Comparison of ENCODE assay signal across 8 cellular contexts in genomic region chr2:61470965-61471904, GRCh38. TPM values are rescaled to one million over a fixed set of nuclear protein-coding genes. Genes with fewer than 3 reads are reported as not detected.
DNase-seq lines count a peak whose midpoint lies in the region; TF ChIP-seq lines count a peak whose summit lies in the region.

USP34 (minus strand) TSS chr2:61471087; CDS start chr2:61470692, 395 bp downstream.

- no peak for TF ChIP-seq RAD21 in SK-N-SH (IDR thresholded peaks at IDR 0.05; ENCODE audit: low read length)

- H3K9me3 ChIP-seq in SK-N-SH = no peaks in the 10 kb centered on the region

- peak within 1 kb of the TSS; percentile 53 for H2AFZ ChIP-seq in SK-N-SH (ENCODE audit: low read depth)

- TF ChIP-seq EP300 in SK-N-SH (IDR thresholded peaks at IDR 0.05; ENCODE audit: borderline replicate concordance in 1 of 2, low read depth in 1 of 2, low read length in 1 of 2) = peak in 1 of 2 experiments; percentile 36; a peak in 1 of 4 replicates

- 2% methylated on average over 51 of the region's 91 CpGs for WGBS in SK-N-SH (ENCODE audit: low lambda C conversion rate)

- H3K9ac ChIP-seq in SK-N-SH = peak within 1 kb of the TSS; percentile 99

- H3K9me2 ChIP-seq in SK-N-SH = no peaks in the 10 kb centered on the region

- H4K20me1 ChIP-seq in SK-N-SH (ENCODE audit: insufficient read depth) = peaks cover 36% of the 10 kb centered on the region

- peaks cover 61% of the 10 kb centered on the region for H3K79me2 ChIP-seq in SK-N-SH (ENCODE audit: insufficient read depth)

- peak within 1 kb of the TSS; percentile 95 for H3K4me3 ChIP-seq in HFF-Myc (replicated peaks; ENCODE audit: low read depth, low read length)
- peak within 1 kb of the TSS; percentile 70 to 98 for H3K4me3 ChIP-seq in SK-N-SH (ENCODE audit: low read depth in 2 of 2, low read length in 1 of 2)

- H3K4me1 ChIP-seq in SK-N-SH (ENCODE audit: control insufficient read depth in 1 of 2, insufficient read depth in 2 of 2, low read depth in 1 of 2, low read length in 1 of 2) = peaks cover 2 to 10% of the 10 kb centered on the region in 2 experiments; a peak in 3 of 4 replicates

- H3K36me3 ChIP-seq in SK-N-SH (replicated peaks in 1 of 2; ENCODE audit: control insufficient read depth in 1 of 2, insufficient read depth in 2 of 2, low read length in 1 of 2) = peaks cover 5 to 23% of the 10 kb centered on the region in 2 experiments

- H3F3A ChIP-seq in SK-N-SH (replicated peaks; ENCODE audit: insufficient read depth) = peaks cover 33% of the 10 kb centered on the region

- CTCF ChIA-PET in SK-N-SH (lab: Yijun Ruan, JAX) = no interaction called here

- H3K4me2 ChIP-seq in SK-N-SH = peak within 1 kb of the TSS; percentile 91

- peak; percentile 87 for DNase-seq in GF-D8 (lab: John Stamatoyannopoulos, UW)
- peak; percentile 66 for DNase-seq in HFF-Myc (ENCODE audit: extremely low read depth, low read depth)
- DNase-seq in NCI-H1048 (lab: John Stamatoyannopoulos, UW) = peak; percentile 74
- peak; percentile 94 for DNase-seq in SK-N-SH
- DNase-seq in activated naive CD4-positive, alpha-beta T cell treated with anti-CD3 and anti-CD28 coated beads, Interleukin-2, amount 50 U/mL, for 16 hours = peak; percentile 89
- peak; percentile 88 for DNase-seq in germinal center (ENCODE audit: low spot score)
- DNase-seq in non-pigmented ciliary epithelial cell (ENCODE audit: low read depth) = peak; percentile 78
- DNase-seq in substantia nigra (lab: John Stamatoyannopoulos, UW) = peak; percentile 57 to 97 (median 91)

- no peaks in the 10 kb centered on the region for H3K27me3 ChIP-seq in SK-N-SH (ENCODE audit: insufficient read depth)

- TF ChIP-seq CTCF in HFF-Myc (IDR thresholded peaks at IDR 0.05; ENCODE audit: low read depth, low read length, missing control alignments) (no peak), SK-N-SH (IDR thresholded peaks at IDR 0.05) (no peak)

- POLR2A ChIA-PET in SK-N-SH (lab: Yijun Ruan, JAX) = no interaction called here

- peak within 1 kb of the TSS; percentile 90 to 98 for H3K27ac ChIP-seq in SK-N-SH (ENCODE audit: low read depth in 2 of 2, low read length in 1 of 2)
- H3K27ac ChIP-seq in substantia nigra (ENCODE audit: low read depth, low read length, poor library complexity, severe bottlenecking) = peak within 1 kb of the TSS; percentile 93

TF ChIP-seq in SK-N-SH, 30 proteins besides CTCF, POLR2A, EP300 and RAD21 (continues in another document):
- TF ChIP-seq ZBTB33 (IDR thresholded peaks at IDR 0.05; ENCODE audit: borderline replicate concordance, low read depth) (no peak), GATA2 (CRISPR knock-in tag; IDR thresholded peaks at IDR 0.05) (no peak), MAX (IDR thresholded peaks at IDR 0.05; ENCODE audit: low read depth) (peak; percentile 84), IRF3 (IDR thresholded peaks at IDR 0.05; ENCODE audit: low read depth, low read length) (no peak), YY1 (IDR thresholded peaks at IDR 0.05; ENCODE audit: low read depth) (peak; percentile 91), MEF2A (IDR thresholded peaks at IDR 0.05; ENCODE audit: borderline replicate concordance, low read depth) (no peak), FOXJ3 (CRISPR knock-in tag; IDR thresholded peaks at IDR 0.05) (no peak), FOSL2 (IDR thresholded peaks at IDR 0.05; ENCODE audit: borderline replicate concordance, low read depth) (no peak), JUND (IDR thresholded peaks at IDR 0.05) (no peak), RCOR1 (IDR thresholded peaks at IDR 0.05; ENCODE audit: low read length) (no peak), USF2 (IDR thresholded peaks at IDR 0.05; ENCODE audit: borderline replicate concordance, low read depth, low read length) (no peak), TEAD4 (IDR thresholded peaks at IDR 0.05; ENCODE audit: borderline replicate concordance, insufficient read depth) (no peak), EZH2phosphoT487 (IDR thresholded peaks at IDR 0.05; ENCODE audit: borderline replicate concordance, low read depth) (no peak), SIN3A (IDR thresholded peaks at IDR 0.05; ENCODE audit: borderline replicate concordance, low read depth, low read length) (0 out of 2 replicates have a peak, but pooled peaks have one; percentile 55), USF1 (IDR thresholded peaks at IDR 0.05; ENCODE audit: borderline replicate concordance, low read depth) (no peak), REST (IDR thresholded peaks at IDR 0.05; ENCODE audit: low read depth, low read length) (no peak), RXRA (IDR thresholded peaks at IDR 0.05; ENCODE audit: borderline replicate concordance, low read depth) (no peak), NRF1 (IDR thresholded peaks at IDR 0.05; ENCODE audit: low read depth, low read length) (no peak), POLR2AphosphoS5 (IDR thresholded peaks at IDR 0.05; ENCODE audit: low read depth, low read length) (peak; percentile 90), TAF1 (IDR thresholded peaks at IDR 0.05; ENCODE audit: borderline replicate concordance, low read depth, low read length) (peak; percentile 76), SMC3 (IDR thresholded peaks at IDR 0.05; ENCODE audit: low read depth, low read length) (no peak), RFX5 (IDR thresholded peaks at IDR 0.05; ENCODE audit: low read length) (no peak)

RNA-seq across cellular contexts. Expression of gene USP34, which starts in this region (rescaled TPM):
- 31.4 and 40.5 TPM in 2 replicates for polyA plus RNA-seq in SK-N-SH (2012; rRNA removed)
- polyA plus RNA-seq in SK-N-SH (2012; cell fraction: cytosol; rRNA removed) = 35.3 and 43.2 TPM in 2 replicates
- polyA plus RNA-seq in SK-N-SH (2012; cell fraction: nucleus; rRNA removed) = 61.1 and 110 TPM in 2 replicates

Comparison
In these comparisons a context has a peak if more than half of its experiments do, and no peak if none do; other contexts are left out.
1. Peak in every context shown above with its lines: DNase-seq, H3K4me3 ChIP-seq and H3K27ac ChIP-seq.